Comparison of ENCODE assay signal across 19 cellular contexts in the genomic region with DNA sequence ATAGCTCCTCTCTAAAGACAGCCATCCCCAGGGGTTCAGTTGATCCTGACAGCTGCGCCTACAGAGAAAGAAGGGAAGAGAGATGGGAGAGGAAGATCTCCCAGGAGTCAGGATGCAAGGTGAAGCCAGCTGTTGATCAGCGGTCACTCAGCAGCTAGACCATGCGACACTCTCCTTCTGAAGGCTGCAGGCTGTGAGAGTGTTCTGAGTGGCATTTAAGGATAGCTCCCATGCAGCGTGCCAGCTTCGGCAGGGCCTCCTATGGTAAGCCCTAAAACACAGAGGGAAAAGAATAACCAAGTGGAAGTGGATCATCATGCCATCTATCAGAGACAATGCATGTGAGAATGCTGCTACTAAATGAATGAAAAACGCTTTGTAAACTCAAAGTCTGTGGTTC.
"Had no signal": no experiment of that assay in that cellular context is flagged by ENCODE, and none has a peak within 500 bp of the region (broad histone marks: within the 10 kb centered on the region; RNA-seq: fewer than 3 reads in every experiment).

No MANE protein-coding gene starts in this region.

- H3K36me3 Mint-ChIP-seq: activated CD8-positive, alpha-beta memory T cell treated with anti-CD3 and anti-CD28 coated beads, Interleukin-2, amount 10 ng/mL, durations not matched to agents 7 days and 5 days had no signal

- ATAC-seq: activated CD8-positive, alpha-beta memory T cell treated with anti-CD3 and anti-CD28 coated beads, Interleukin-2, amount 10 ng/mL, durations not matched to agents 7 days and 5 days; activated CD8-positive, alpha-beta T cell treated with anti-CD3 and anti-CD28 coated beads, Interleukin-2, amount 10 ng/mL, durations not matched to agents 7 days and 5 days; activated naive CD4-positive, alpha-beta T cell treated with anti-CD3 and anti-CD28 coated beads, Interleukin-2, amount 50 U/mL, for 72 hours; activated T-cell treated with anti-CD3 and anti-CD28 coated beads, Interleukin-2, amount 50 U/mL, for 72 hours; left lung; stimulated activated naive CD8-positive, alpha-beta T cell treated with anti-CD3 and anti-CD28 coated beads, Interleukin-15, Interleukin-2, amounts not matched to agents 100 U/mL and 50 U/mL, for 24 hours had no signal

- DNase-seq: activated B cell treated with CpG ODN at 0.5 μM for 24 hours; activated CD8-positive, alpha-beta memory T cell treated with anti-CD3 and anti-CD28 coated beads, Interleukin-2, amount 10 ng/mL, durations not matched to agents 7 days and 5 days; activated CD8-positive, alpha-beta T cell treated with anti-CD3 and anti-CD28 coated beads, Interleukin-2, amount 10 ng/mL, durations not matched to agents 7 days and 5 days; activated naive CD4-positive, alpha-beta T cell; activated T-cell treated with anti-CD3 and anti-CD28 coated beads, Interleukin-2, amount 50 U/mL, for 72 hours; colonic mucosa; effector memory CD4-positive, alpha-beta T cell; erythroblast; head of caudate nucleus; kidney glomerular epithelial cell; left lung; retina; stimulated activated CD4-positive, alpha-beta T cell treated with anti-CD3 and anti-CD28 coated beads, Interleukin-4, amount 100 ng/mL, for 1 hour; stimulated activated naive CD8-positive, alpha-beta T cell treated with anti-CD3 and anti-CD28 coated beads, Interleukin-15, Interleukin-2, amounts not matched to agents 100 U/mL and 50 U/mL, for 24 hours; trophoblast cell had no signal

- H3K4me3 Mint-ChIP-seq: activated B cell treated with CpG ODN at 0.5 μM for 24 hours; activated CD8-positive, alpha-beta memory T cell treated with anti-CD3 and anti-CD28 coated beads, Interleukin-2, amount 10 ng/mL, durations not matched to agents 7 days and 5 days; activated CD8-positive, alpha-beta T cell treated with anti-CD3 and anti-CD28 coated beads, Interleukin-2, amount 10 ng/mL, durations not matched to agents 7 days and 5 days; activated T-cell treated with anti-CD3 and anti-CD28 coated beads, Interleukin-2, amount 50 U/mL, for 72 hours; nephron had no signal

- H3K27ac ChIP-seq: colonic mucosa, left lung, neutrophil, thoracic aorta had no signal

- H3K27me3 ChIP-seq: colonic mucosa, left lung, neutrophil had no signal

- H3K4me3 ChIP-seq: colonic mucosa, left lung, thoracic aorta had no signal

- H3K27ac Mint-ChIP-seq: activated B cell treated with CpG ODN at 0.5 μM for 24 hours; activated CD8-positive, alpha-beta memory T cell treated with anti-CD3 and anti-CD28 coated beads, Interleukin-2, amount 10 ng/mL, durations not matched to agents 7 days and 5 days; activated CD8-positive, alpha-beta T cell treated with anti-CD3 and anti-CD28 coated beads, Interleukin-2, amount 10 ng/mL, durations not matched to agents 7 days and 5 days; activated naive CD4-positive, alpha-beta T cell treated with anti-CD3 and anti-CD28 coated beads, Interleukin-2, amount 50 U/mL, for 72 hours; activated T-cell treated with anti-CD3 and anti-CD28 coated beads, Interleukin-2, amount 50 U/mL, for 72 hours had no signal

- H3K9me3 ChIP-seq: colonic mucosa, left lung, neutrophil, thoracic aorta had no signal

- H3K27me3 Mint-ChIP-seq: activated B cell treated with CpG ODN at 0.5 μM for 24 hours; activated CD8-positive, alpha-beta memory T cell treated with anti-CD3 and anti-CD28 coated beads, Interleukin-2, amount 10 ng/mL, durations not matched to agents 7 days and 5 days had no signal

- H3K36me3 ChIP-seq: colonic mucosa, left lung, neutrophil, thoracic aorta had no signal

- H3K9me3 Mint-ChIP-seq: activated B cell treated with CpG ODN at 0.5 μM for 24 hours had no signal
